Comparison of ENCODE assay signal across 22 cellular contexts in the genomic region with DNA sequence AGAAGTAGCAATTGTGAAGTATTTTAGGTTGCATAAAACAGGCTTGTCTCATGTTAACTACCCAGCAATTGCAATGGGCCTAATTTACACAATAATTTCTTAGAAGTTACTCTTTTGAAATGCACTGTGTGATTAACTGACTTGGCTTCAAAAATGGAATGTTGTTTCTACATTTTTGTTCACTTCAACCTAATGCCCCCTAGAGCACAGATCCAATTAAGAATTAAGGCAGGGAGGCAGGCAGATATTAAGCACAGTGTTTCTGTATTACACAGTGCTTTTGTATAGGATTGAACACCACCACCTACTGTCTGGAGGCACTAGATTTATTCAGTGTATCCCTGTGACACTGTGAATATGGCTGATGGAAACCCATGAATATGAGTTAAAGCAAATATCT.
DNase-seq lines count a peak whose midpoint lies in the region; ATAC-seq and TF ChIP-seq lines count a peak whose summit lies in the region.
"Had no signal": no experiment of that assay in that cellular context is flagged by ENCODE, and none has a peak within 500 bp of the region (broad histone marks: within the 10 kb centered on the region; RNA-seq: fewer than 3 reads in every experiment).

No MANE protein-coding gene starts in this region.

- POLR2A ChIA-PET in MCF 10A (lab: Yijun Ruan, JAX) = no interaction called here

- TF ChIP-seq POLR2A in breast epithelium (IDR thresholded peaks at IDR 0.05) = no peak

- TF ChIP-seq CTCF in MCF 10A (IDR thresholded peaks at IDR 0.05; ENCODE audit: unreplicated experiment) = no peak
- no peak for TF ChIP-seq CTCF in breast epithelium (IDR thresholded peaks at IDR 0.05)
- TF ChIP-seq CTCF in chondrocyte (IDR thresholded peaks at IDR 0.05) = peak; percentile 21

- CTCF ChIA-PET in MCF 10A (lab: Yijun Ruan, JAX) = no interaction called here

- H3K4me1 Mint-ChIP-seq in MCF 10A (ENCODE audit: insufficient read depth, unreplicated experiment) = no peaks in the 10 kb centered on the region
- H3K4me1 Mint-ChIP-seq in chondrocyte (ENCODE audit: low read depth) = no peaks in the 10 kb centered on the region
- H3K4me1 Mint-ChIP-seq: activated naive CD8-positive, alpha-beta T cell treated with anti-CD3 and anti-CD28 coated beads, Interleukin-2, amount 50 U/mL, for 24 hours; stimulated activated naive CD8-positive, alpha-beta T cell treated with anti-CD3 and anti-CD28 coated beads, Interleukin-15, amount 100 ng/mL, for 72 hours had no signal

- no peaks in the 10 kb centered on the region for H3K36me3 ChIP-seq in breast epithelium

- no peaks in the 10 kb centered on the region for H3K27me3 ChIP-seq in breast epithelium

- H3K4me1 ChIP-seq in breast epithelium = no peaks in the 10 kb centered on the region

- no peak overlapping the region for H3K27ac ChIP-seq in breast epithelium
- H3K27ac ChIP-seq: HL-60 had no signal

- H3K27me3 Mint-ChIP-seq in MCF 10A (ENCODE audit: insufficient read depth, unreplicated experiment) = no peaks in the 10 kb centered on the region
- H3K27me3 Mint-ChIP-seq in chondrocyte (ENCODE audit: low read depth) = no peaks in the 10 kb centered on the region
- H3K27me3 Mint-ChIP-seq: activated CD8-positive, alpha-beta T cell treated with anti-CD3 and anti-CD28 coated beads for 36 hours; activated naive CD8-positive, alpha-beta T cell treated with anti-CD3 and anti-CD28 coated beads, Interleukin-2, amount 50 U/mL, for 24 hours; effector memory CD8-positive, alpha-beta T cell; stimulated activated naive CD8-positive, alpha-beta T cell treated with anti-CD3 and anti-CD28 coated beads, Interleukin-15, amount 100 ng/mL, for 72 hours had no signal

- H3K36me3 Mint-ChIP-seq in MCF 10A (ENCODE audit: insufficient read depth, unreplicated experiment) (peaks cover 6% of the 10 kb centered on the region), chondrocyte (ENCODE audit: low read depth) (no peaks in the 10 kb centered on the region)

- H3K9me3 Mint-ChIP-seq in MCF 10A (ENCODE audit: unreplicated experiment) (no peaks in the 10 kb centered on the region), chondrocyte (ENCODE audit: low read depth) (no peaks in the 10 kb centered on the region)
- H3K9me3 Mint-ChIP-seq: activated T-helper 1 cell treated with anti-CD3 and anti-CD28 coated beads, Interleukin-12 subunit alpha, Interleukin-12 subunit beta, Interleukin-2, Interleukin-4 antibody, amounts not matched to agents 30 ng/mL and 10 ng/mL and 1 ng/mL, durations not matched to agents 14 hours and 24 hours and 36 hours; effector memory CD8-positive, alpha-beta T cell had no signal

- no peak for ATAC-seq in GM19395 (IDR thresholded peaks at IDR 0.05; ENCODE audit: unreplicated experiment)
- no peak for ATAC-seq in HG02642 (IDR thresholded peaks at IDR 0.05; ENCODE audit: poor library complexity, unreplicated experiment)
- ATAC-seq: activated CD8-positive, alpha-beta T cell treated with anti-CD3 and anti-CD28 coated beads for 36 hours; activated naive CD8-positive, alpha-beta T cell treated with anti-CD3 and anti-CD28 coated beads, Interleukin-2, amount 50 U/mL, for 24 hours; effector memory CD8-positive, alpha-beta T cell; left colon; stimulated activated naive CD8-positive, alpha-beta T cell treated with anti-CD3 and anti-CD28 coated beads, Interleukin-15, amount 100 ng/mL, for 72 hours had no signal

- no TSS peak for BruUV-seq in MCF 10A (replicated peaks; lab: Mats Ljungman, UMichigan)

- H3K4me3 Mint-ChIP-seq in MCF 10A (ENCODE audit: unreplicated experiment) = no peak overlapping the region
- no peak overlapping the region for H3K4me3 Mint-ChIP-seq in chondrocyte (ENCODE audit: unreplicated experiment)
- H3K4me3 Mint-ChIP-seq: activated CD8-positive, alpha-beta T cell treated with anti-CD3 and anti-CD28 coated beads for 36 hours; activated naive CD8-positive, alpha-beta T cell treated with anti-CD3 and anti-CD28 coated beads, Interleukin-2, amount 50 U/mL, for 24 hours; activated T-helper 1 cell treated with anti-CD3 and anti-CD28 coated beads, Interleukin-12 subunit alpha, Interleukin-12 subunit beta, Interleukin-2, Interleukin-4 antibody, amounts not matched to agents 30 ng/mL and 10 ng/mL and 1 ng/mL, durations not matched to agents 14 hours and 24 hours and 36 hours; effector memory CD8-positive, alpha-beta T cell; neural crest cell; stimulated activated naive CD8-positive, alpha-beta T cell treated with anti-CD3 and anti-CD28 coated beads, Interleukin-15, amount 100 ng/mL, for 72 hours had no signal

- DNase-seq in MCF 10A (ENCODE audit: unreplicated experiment) = peak; percentile 22
- no peak for DNase-seq in breast epithelium (ENCODE audit: low spot score in 2 of 2)
- peak; percentile 5 for DNase-seq in M059J (ENCODE audit: low read depth)
- DNase-seq in chondrocyte (ENCODE audit: low spot score) = no peak
- DNase-seq in inferior parietal cortex (ENCODE audit: extremely low spot score) = no peak
- DNase-seq in activated T-cell treated with anti-CD3 and anti-CD28 coated beads, Interleukin-2, amount 50 U/mL, for 48 hours = no peak
- DNase-seq: activated CD8-positive, alpha-beta T cell treated with anti-CD3 and anti-CD28 coated beads for 36 hours; activated naive CD8-positive, alpha-beta T cell treated with anti-CD3 and anti-CD28 coated beads, Interleukin-2, amount 50 U/mL, for 24 hours; central memory CD4-positive, alpha-beta T cell; effector memory CD8-positive, alpha-beta T cell; Karpas-422; left colon; midbrain; NCI-H1694 treated with DMSO at 0.1 percent for 48 hours; NCI-H446 treated with DMSO at 0.1 percent for 48 hours; retina; stimulated activated naive CD8-positive, alpha-beta T cell treated with anti-CD3 and anti-CD28 coated beads, Interleukin-15, amount 100 ng/mL, for 72 hours had no signal

- H3K9me3 ChIP-seq in breast epithelium = no peaks in the 10 kb centered on the region

- intact Hi-C loops in MCF 10A (cut with micrococcal nuclease) = no loop called here
- intact Hi-C loops in breast epithelium (cut with DNase I; ENCODE audit: low total_unique reads) = loop anchor here (5.0 kb wide), 1 partner anchor 492 kb away; no protein-coding TSS in a partner anchor

- no peak overlapping the region for H3K4me3 ChIP-seq in breast epithelium

- no peak overlapping the region for H3K27ac Mint-ChIP-seq in MCF 10A (ENCODE audit: low read depth, unreplicated experiment)
- no peak overlapping the region for H3K27ac Mint-ChIP-seq in chondrocyte (ENCODE audit: unreplicated experiment)
- H3K27ac Mint-ChIP-seq: activated CD8-positive, alpha-beta T cell treated with anti-CD3 and anti-CD28 coated beads for 36 hours; activated naive CD8-positive, alpha-beta T cell treated with anti-CD3 and anti-CD28 coated beads, Interleukin-2, amount 50 U/mL, for 24 hours; activated T-helper 1 cell treated with anti-CD3 and anti-CD28 coated beads, Interleukin-12 subunit alpha, Interleukin-12 subunit beta, Interleukin-2, Interleukin-4 antibody, amounts not matched to agents 30 ng/mL and 10 ng/mL and 1 ng/mL, durations not matched to agents 14 hours and 24 hours and 36 hours; effector memory CD8-positive, alpha-beta T cell; stimulated activated naive CD8-positive, alpha-beta T cell treated with anti-CD3 and anti-CD28 coated beads, Interleukin-15, amount 100 ng/mL, for 72 hours had no signal

Comparison
In these comparisons a context has a peak if more than half of its experiments do, and no peak if none do; other contexts are left out.
1. DNase-seq: peak in MCF 10A (single experiment) and M059J (single experiment); none in breast epithelium (0 of 2), chondrocyte (single experiment), inferior parietal cortex (single experiment) and activated T-cell treated with anti-CD3 and anti-CD28 coated beads, Interleukin-2, amount 50 U/mL, for 48 hours (0 of 2).